In genomic region chr19:11434703-11435056, GRCh38 we compare ENCODE assay signal across 9 cellular contexts. TPM values are rescaled to one million over a fixed set of nuclear protein-coding genes. Genes with fewer than 3 reads are reported as not detected.
DNase-seq lines count a peak whose midpoint lies in the region; ATAC-seq and TF ChIP-seq lines count a peak whose summit lies in the region.
"Had no signal": no experiment of that assay in that cellular context is flagged by ENCODE, and none has a peak within 500 bp of the region (broad histone marks: within the 10 kb centered on the region; RNA-seq: fewer than 3 reads in every experiment).

No MANE protein-coding gene starts in this region.

- no peak for TF ChIP-seq CTCF in CD8-positive, alpha-beta T cell (IDR thresholded peaks at IDR 0.05)
- TF ChIP-seq CTCF in H9 (conservative IDR thresholded peaks at IDR 0.05) (no peak), WTC11 (IDR thresholded peaks at IDR 0.05) (no peak), testis (IDR thresholded peaks at IDR 0.05) (no peak), GM10248 (IDR thresholded peaks at IDR 0.05; ENCODE audit: control extremely low read depth, extremely low read depth, low read depth, missing control alignments) (no peak)

- H2BK20ac ChIP-seq in H9 (ENCODE audit: low read depth, low read length, poor library complexity, severe bottlenecking): no peak overlapping the region

- H3K9me3 Mint-ChIP-seq in CD8-positive, alpha-beta T cell: no peaks in the 10 kb centered on the region
- H3K9me3 Mint-ChIP-seq in H9 (no peaks in the 10 kb centered on the region), WTC11 (no peaks in the 10 kb centered on the region)

- ATAC-seq in CD8-positive, alpha-beta T cell: peak; percentile 1
- no peak; the same call in 1 of the 2 replicates for ATAC-seq in WTC11

- H3K27me3 ChIP-seq in CD8-positive, alpha-beta T cell (ENCODE audit: insufficient read depth, low read length): no peaks in the 10 kb centered on the region
- H3K27me3 ChIP-seq in H9 (ENCODE audit: insufficient read depth, low read length) (no peaks in the 10 kb centered on the region), testis (no peaks in the 10 kb centered on the region)

- H3K4me3 ChIP-seq in CD8-positive, alpha-beta T cell (ENCODE audit: low read depth, low read length): peak overlapping the region; percentile 97
- H3K4me3 ChIP-seq in iPS-18c (ENCODE audit: insufficient read depth, low read depth, low read length) (peak overlapping the region; percentile 43; the same call in 1 of the 2 replicates), testis (peak overlapping the region; percentile 71 to 75)

- peaks cover 9% of the 10 kb centered on the region for H3K36me3 ChIP-seq in CD8-positive, alpha-beta T cell (ENCODE audit: insufficient read depth, low read length)
- no peaks in the 10 kb centered on the region for H3K36me3 ChIP-seq in testis (ENCODE audit: low read depth, missing control alignments)

- H3K4ac ChIP-seq in H9 (ENCODE audit: low read depth, low read length): no peak overlapping the region

- H3K36me3 Mint-ChIP-seq in CD8-positive, alpha-beta T cell: peaks cover 26% of the 10 kb centered on the region
- H3K36me3 Mint-ChIP-seq in H9 (ENCODE audit: insufficient read depth in 1 of 3, low read depth in 3 of 3): peaks cover 21 to 36% (median 34%) of the 10 kb centered on the region in 3 experiments
- H3K36me3 Mint-ChIP-seq in WTC11: peaks cover 29% of the 10 kb centered on the region

- H3K4me1 Mint-ChIP-seq in CD8-positive, alpha-beta T cell (ENCODE audit: low read depth): peaks cover 25% of the 10 kb centered on the region
- H3K4me1 Mint-ChIP-seq in H9 (peaks cover 10 to 17% of the 10 kb centered on the region in 2 experiments), WTC11 (peaks cover 11% of the 10 kb centered on the region)

- no peak overlapping the region for H3K23ac ChIP-seq in H9 (ENCODE audit: insufficient read length, low read depth, low read length)

- H3K4me1 ChIP-seq in CD8-positive, alpha-beta T cell (ENCODE audit: insufficient read depth, low read length): peaks cover 16% of the 10 kb centered on the region
- H3K4me1 ChIP-seq in H9 (ENCODE audit: insufficient read depth, low read length) (peaks cover 3% of the 10 kb centered on the region; the same call in 1 of the 2 replicates), testis (peaks cover 14% of the 10 kb centered on the region)

- no peak overlapping the region for H2BK15ac ChIP-seq in H9 (ENCODE audit: low read depth, low read length)

- H3K18ac ChIP-seq in H9 (ENCODE audit: insufficient read length, low read depth, low read length): no peak overlapping the region

- peaks cover 2% of the 10 kb centered on the region for H3K27me3 Mint-ChIP-seq in CD8-positive, alpha-beta T cell (ENCODE audit: low read depth)
- H3K27me3 Mint-ChIP-seq in H9 (ENCODE audit: low read depth) (peaks cover 2% of the 10 kb centered on the region; the same call in 1 of the 2 replicates), WTC11 (ENCODE audit: low read depth) (no peaks in the 10 kb centered on the region)

- H2AK5ac ChIP-seq in H9 (ENCODE audit: insufficient read length, low read length): no peak overlapping the region

- H3K79me1 ChIP-seq in H9 (ENCODE audit: insufficient read depth, low read depth, low read length, poor library complexity, severe bottlenecking): peaks cover 7% of the 10 kb centered on the region

- TF ChIP-seq POLR2A in testis (IDR thresholded peaks at IDR 0.05): no peak

- H4K8ac ChIP-seq in H9 (replicated peaks; ENCODE audit: insufficient read length, low read depth, low read length): no peak overlapping the region

- peak overlapping the region; percentile 77 for H3K27ac ChIP-seq in CD8-positive, alpha-beta T cell (ENCODE audit: low read depth, low read length)
- no peak overlapping the region for H3K27ac ChIP-seq in H9 (ENCODE audit: insufficient read length, low read depth, low read length)
- peak overlapping the region; percentile 64 to 89 for H3K27ac ChIP-seq in testis

- no peak overlapping the region for H3K14ac ChIP-seq in H9 (ENCODE audit: insufficient read depth, low read length)

- DNase-seq in CD8-positive, alpha-beta T cell: no peak
- DNase-seq in H9 (no peak), WTC11 (ENCODE audit: low spot score) (no peak), testis (no peak), mesenteric fat pad (ENCODE audit: low spot score) (no peak), KBM-7 (no peak), GM10248 (ENCODE audit: extremely low spot score) (no peak)

- no peak overlapping the region for H3T11ph ChIP-seq in H9 (ENCODE audit: low read length)

- intact Hi-C loops in CD8-positive, alpha-beta T cell (cut with DNase I, micrococcal nuclease): loop anchor here (1.0 kb wide), 9 partner anchors 48 to 278 kb away; partner anchors contain the start of genes CCDC159 (in 2 of the 2), SWSAP1 (in 2 of the 2), TMEM205 (in 2 of the 2) and ECSIT (in 1 of the 2)
- intact Hi-C loops in testis (cut with DNase I; ENCODE audit: low total_unique reads): no loop called here

- peaks cover 9% of the 10 kb centered on the region for H3K23me2 ChIP-seq in H9 (ENCODE audit: insufficient read length, low read depth, low read length, poor library complexity, severe bottlenecking)

- no peak overlapping the region for H4K91ac ChIP-seq in H9 (ENCODE audit: insufficient read length, low read depth, low read length)

- no peak overlapping the region for H2BK12ac ChIP-seq in H9 (ENCODE audit: insufficient read length, low read depth, low read length)

- H3K9me3 ChIP-seq in CD8-positive, alpha-beta T cell (ENCODE audit: low read length): no peaks in the 10 kb centered on the region
- H3K9me3 ChIP-seq in H9 (ENCODE audit: control insufficient read depth, low read depth, low read length) (no peaks in the 10 kb centered on the region), iPS-18c (ENCODE audit: control insufficient read depth, insufficient read depth, low read length) (no peaks in the 10 kb centered on the region), testis (no peaks in the 10 kb centered on the region)

- in situ Hi-C loops in KBM-7 (cut with MboI; ENCODE audit: low pct_unique_long_range_greater_than_20kb, low sequenced_read_pairs): no loop called here

- POLR2A ChIA-PET in CD8-positive, alpha-beta T cell (lab: Charles Lee): interaction anchor here (0.7 to 1.4 kb wide), 4 partner anchors 9 to 60 kb away, joined by 3 to 11 read pairs (median 4); partner anchors contain the start of gene SWSAP1
- POLR2A ChIA-PET in WTC11 (lab: Charles Lee): interaction anchor here (1.0 to 1.4 kb wide), 7 partner anchors 8 to 60 kb away, joined by 3 to 14 read pairs (median 6); partner anchors contain the start of genes EPOR, RGL3 and SWSAP1
- POLR2A ChIA-PET in GM10248 (lab: Yijun Ruan, JAX): interaction anchor here (0.5 to 1.0 kb wide), 3 partner anchors 32 to 1298 kb away, joined by 3 to 6 read pairs (median 4); no protein-coding TSS in a partner anchor

- WGBS in H9 (ENCODE audit: extremely low coverage, insufficient read length, low lambda C conversion rate): no CpG with 5 or more reads among the region's 9 CpGs
- WGBS in testis, 2 donors: 0 to 5% methylated on average over 4 to 9 of the region's 9 CpGs

- H2BK5ac ChIP-seq in H9 (ENCODE audit: insufficient read length, low read length): no peak overlapping the region

- H3K4me2 ChIP-seq in H9 (ENCODE audit: insufficient read depth, insufficient read length, low read length): peak overlapping the region; percentile 77

- H3K27ac Mint-ChIP-seq in CD8-positive, alpha-beta T cell: peak overlapping the region; percentile 95
- H3K27ac Mint-ChIP-seq in H9 (peak overlapping the region in 1 of 3 experiments; percentile 70; a peak in 2 of 7 replicates), WTC11 (peak overlapping the region; percentile 90)

- no peak overlapping the region for H4K5ac ChIP-seq in H9 (ENCODE audit: insufficient read length, low read depth, low read length)

- peaks cover 4% of the 10 kb centered on the region; the same call in 1 of the 2 replicates for H3K79me2 ChIP-seq in H9 (ENCODE audit: insufficient read depth, low read length)

- H3K56ac ChIP-seq in H9 (ENCODE audit: insufficient read length, low read depth, low read length): no peak overlapping the region

- H2BK120ac ChIP-seq in H9 (ENCODE audit: low read depth, low read length, poor library complexity, severe bottlenecking): no peak overlapping the region

- H4K20me1 ChIP-seq in H9 (ENCODE audit: control insufficient read depth, insufficient read depth, insufficient read length): no peaks in the 10 kb centered on the region

- H3K4me3 Mint-ChIP-seq in CD8-positive, alpha-beta T cell: peak overlapping the region; percentile 99
- H3K4me3 Mint-ChIP-seq in H9 (peak overlapping the region; percentile 98 to 100), WTC11 (peak overlapping the region; percentile 96)

- H2AFZ ChIP-seq in H9 (ENCODE audit: low read length): no peak overlapping the region

- CTCF ChIA-PET in CD8-positive, alpha-beta T cell (lab: Charles Lee): interaction anchor here (1.0 to 2.0 kb wide), 8 partner anchors 10 to 150 kb away, joined by 3 to 6 read pairs (median 4); partner anchors contain the start of genes CCDC159, SWSAP1 and TMEM205
- CTCF ChIA-PET in WTC11 (lab: Charles Lee) (interaction anchor here (0.6 to 4.9 kb wide), 25 partner anchors 8 to 625 kb away, joined by 3 to 111 read pairs (median 6); partner anchors contain the start of genes EPOR, RGL3 and SWSAP1), GM10248 (lab: Yijun Ruan, JAX) (interaction anchor here (0.7 to 2.9 kb wide), 19 partner anchors 8 to 137 kb away, joined by 3 to 37 read pairs (median 7); partner anchors contain the start of genes EPOR, RGL3 and SWSAP1)

- H3K9ac ChIP-seq in H9 (ENCODE audit: extremely low read depth, insufficient read length, low read length): peak overlapping the region; percentile 6

RNA-seq across cellular contexts. Expression of gene ODAD3, which starts 0.2 kb away (rescaled TPM):
- not detected for total RNA-seq in CD8-positive, alpha-beta T cell
- total RNA-seq in H9 (2021) (2.2 and 2.5 TPM in 2 replicates), WTC11 (2021) (4.1 to 5.8 TPM (median 4.8 TPM) in 3 replicates), testis (10 to 100 TPM in 1 of 2 donors, 1 to 10 TPM in 1; 9.7 to 14.8 TPM), mesenteric fat pad (0.35 TPM)
- polyA plus RNA-seq in testis (ENCODE audit: insufficient read depth, low read depth, low replicate concordance): 18.3 TPM

RNA-seq across cellular contexts. Expression of gene PRKCSH, which starts 0.8 kb away (rescaled TPM):
- total RNA-seq in CD8-positive, alpha-beta T cell: 100 to 1,000 TPM; 253 to 255 TPM
- total RNA-seq in H9 (2021) (431 and 437 TPM in 2 replicates), WTC11 (2021) (396 to 405 TPM (median 402 TPM) in 3 replicates), testis (100 to 1,000 TPM; 214 to 256 TPM), mesenteric fat pad (199 TPM)
- 266 TPM for polyA plus RNA-seq in testis (ENCODE audit: insufficient read depth, low read depth, low replicate concordance)

RNA-seq across cellular contexts. Expression of gene RGL3, which starts 15.6 kb away (rescaled TPM):
- total RNA-seq in CD8-positive, alpha-beta T cell: not detected
- 58.5 and 65.9 TPM in 2 replicates for total RNA-seq in H9 (2021)
- 69.0 to 88.3 TPM (median 86.0 TPM) in 3 replicates for total RNA-seq in WTC11 (2021)
- 1 to 10 TPM; 3.1 to 3.6 TPM for total RNA-seq in testis
- 5.5 TPM for polyA plus RNA-seq in testis (ENCODE audit: insufficient read depth, low read depth, low replicate concordance)
- 18.8 TPM for total RNA-seq in mesenteric fat pad

RNA-seq across cellular contexts. Expression of gene ELAVL3, which starts 46.2 kb away (rescaled TPM):
- under 1 TPM in 1 of 2 experiments, not detected in 1; 0.08 TPM for total RNA-seq in CD8-positive, alpha-beta T cell
- total RNA-seq in H9 (2021) (1.2 and 1.4 TPM in 2 replicates), WTC11 (2021) (1.4 to 3.0 TPM (median 1.6 TPM) in 3 replicates), testis (1 to 10 TPM; 6.1 to 7.5 TPM), mesenteric fat pad (not detected)
- polyA plus RNA-seq in testis (ENCODE audit: insufficient read depth, low read depth, low replicate concordance): 0.74 TPM
- total RNA-seq: NCI-H460 had no signal

RNA-seq across cellular contexts. Expression of gene EPOR, which starts 50.6 kb away (rescaled TPM):
- 1 to 10 TPM; 9.1 to 9.5 TPM for total RNA-seq in CD8-positive, alpha-beta T cell
- total RNA-seq in H9 (2021): 8.9 and 9.3 TPM in 2 replicates
- 16.8 to 20.9 TPM (median 20.4 TPM) in 3 replicates for total RNA-seq in WTC11 (2021)
- total RNA-seq in testis: 1 to 10 TPM; 5.7 to 7.6 TPM
- 4.3 TPM for polyA plus RNA-seq in testis (ENCODE audit: insufficient read depth, low read depth, low replicate concordance)
- total RNA-seq in mesenteric fat pad: 9.6 TPM

Comparison
In these comparisons a context has a peak if more than half of its experiments do, and no peak if none do; other contexts are left out.
1. H3K4me3 ChIP-seq: peak in every context shown above with its lines; median percentile 97 in CD8-positive, alpha-beta T cell; 73 in testis; 43 in iPS-18c.
2. RNA of gene RGL3, which starts 15.6 kb away (total RNA-seq): 69.0 to 88.3 TPM in WTC11, 58.5 to 65.9 TPM in H9, 18.8 TPM in mesenteric fat pad (single experiment) and 3.1 to 3.6 TPM in testis; not detected in CD8-positive, alpha-beta T cell; every median in the first group is over 4 times any median in the second.
3. Peak in every context shown above with its lines, with median percentiles within 50 percentile points of each other: H3K4me3 Mint-ChIP-seq.